Comparison of ENCODE assay signal across 15 cellular contexts in the genomic region with DNA sequence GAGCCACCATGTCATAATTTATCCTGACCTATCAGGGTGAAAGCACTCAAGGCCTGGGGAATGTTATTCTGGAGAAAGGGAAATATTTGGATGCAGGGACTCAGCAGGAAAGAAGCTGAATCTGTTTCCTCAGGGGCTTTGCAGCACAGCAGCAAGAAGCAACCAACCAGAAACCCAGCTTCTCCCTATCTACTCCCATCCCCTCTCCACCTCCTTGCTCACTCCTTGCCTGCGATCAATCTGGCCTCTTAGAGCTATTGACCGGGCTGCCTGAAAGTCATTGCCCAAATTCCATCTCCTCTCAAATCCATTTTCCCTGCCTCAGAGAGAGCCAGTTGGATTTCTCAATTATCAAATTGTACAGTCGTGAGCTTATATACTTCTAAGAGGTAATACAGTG.
A peak's percentile ranks its signal among the peaks of the same experiment; 100 is the strongest.
DNase-seq lines count a peak whose midpoint lies in the region; ATAC-seq and TF ChIP-seq lines count a peak whose summit lies in the region.
"Had no signal": no experiment of that assay in that cellular context is flagged by ENCODE, and none has a peak within 500 bp of the region (broad histone marks: within the 10 kb centered on the region; RNA-seq: fewer than 3 reads in every experiment).

No MANE protein-coding gene starts in this region.

- H4K20me1 ChIP-seq in H9 (ENCODE audit: control insufficient read depth, insufficient read depth, insufficient read length) = no peaks in the 10 kb centered on the region

- TF ChIP-seq POLR2A in uterus (IDR thresholded peaks at IDR 0.05) = no peak

- no peak overlapping the region for H3K4ac ChIP-seq in H9 (ENCODE audit: low read depth, low read length)

- H2AFZ ChIP-seq in H9 (ENCODE audit: low read length) (no peak overlapping the region), parathyroid adenoma (peak overlapping the region; percentile 13)

- H3K4me1 ChIP-seq in H9 (ENCODE audit: insufficient read depth, low read length) (no peaks in the 10 kb centered on the region), parathyroid adenoma (peaks cover 7% of the 10 kb centered on the region), uterus (no peaks in the 10 kb centered on the region)
- H3K4me1 ChIP-seq: A549 had no signal

- H3K79me2 ChIP-seq in H9 (ENCODE audit: insufficient read depth, low read length) (no peaks in the 10 kb centered on the region), parathyroid adenoma (no peaks in the 10 kb centered on the region)

- no peaks in the 10 kb centered on the region for H3K79me1 ChIP-seq in H9 (ENCODE audit: insufficient read depth, low read depth, low read length, poor library complexity, severe bottlenecking)

- H3K23me2 ChIP-seq in H9 (ENCODE audit: insufficient read length, low read depth, low read length, poor library complexity, severe bottlenecking) = no peaks in the 10 kb centered on the region

- WGBS in H9 (ENCODE audit: extremely low coverage, insufficient read length, low lambda C conversion rate) = no CpG with 5 or more reads among the region's 3 CpGs

- no peak overlapping the region for H4K8ac ChIP-seq in H9 (replicated peaks; ENCODE audit: insufficient read length, low read depth, low read length)

- no peak overlapping the region for H3K23ac ChIP-seq in H9 (ENCODE audit: insufficient read length, low read depth, low read length)

- H3K9me3 ChIP-seq in H9 (ENCODE audit: control insufficient read depth, low read depth, low read length) = no peaks in the 10 kb centered on the region
- no peaks in the 10 kb centered on the region for H3K9me3 ChIP-seq in parathyroid adenoma (ENCODE audit: control insufficient read depth, low read length)
- no peaks in the 10 kb centered on the region for H3K9me3 ChIP-seq in uterus
- H3K9me3 ChIP-seq: A549 had no signal

- H2BK120ac ChIP-seq in H9 (ENCODE audit: low read depth, low read length, poor library complexity, severe bottlenecking) = no peak overlapping the region

- peak overlapping the region in 1 of 3 experiments; percentile 34; a peak in 1 of 7 replicates for H3K27ac Mint-ChIP-seq in H9
- H3K27ac Mint-ChIP-seq: CD14-positive monocyte; CD8-positive, alpha-beta T cell had no signal

- no peak overlapping the region for H4K91ac ChIP-seq in H9 (ENCODE audit: insufficient read length, low read depth, low read length)

- H2AK5ac ChIP-seq in H9 (ENCODE audit: insufficient read length, low read length) = no peak overlapping the region

- intact Hi-C loops in uterus (cut with DNase I; ENCODE audit: low total_unique reads) = no loop called here

- H3K4me2 ChIP-seq in H9 (ENCODE audit: insufficient read depth, insufficient read length, low read length) (no peak overlapping the region), parathyroid adenoma (ENCODE audit: low read length) (no peak overlapping the region)
- H3K4me2 ChIP-seq: A549 had no signal

- H3K4me1 Mint-ChIP-seq in H9 = peaks cover 18 to 24% of the 10 kb centered on the region in 2 experiments
- H3K4me1 Mint-ChIP-seq: CD14-positive monocyte, IgD-negative memory B cell had no signal

- no peak overlapping the region for H3K9ac ChIP-seq in H9 (ENCODE audit: extremely low read depth, insufficient read length, low read length)
- no peak overlapping the region for H3K9ac ChIP-seq in parathyroid adenoma

- H3K4me3 ChIP-seq in parathyroid adenoma (ENCODE audit: low read depth, low read length) (no peak overlapping the region), uterus (no peak overlapping the region)
- H3K4me3 ChIP-seq: A549 had no signal

- no peak overlapping the region for H2BK20ac ChIP-seq in H9 (ENCODE audit: low read depth, low read length, poor library complexity, severe bottlenecking)

- H2BK12ac ChIP-seq in H9 (ENCODE audit: insufficient read length, low read depth, low read length) = no peak overlapping the region

- H3K27ac ChIP-seq in H9 (ENCODE audit: insufficient read length, low read depth, low read length) (no peak overlapping the region), parathyroid adenoma (no peak overlapping the region), uterus (no peak overlapping the region)
- H3K27ac ChIP-seq: A549 had no signal

- no peak for ATAC-seq in GM18517 (IDR thresholded peaks at IDR 0.05; ENCODE audit: unreplicated experiment)
- ATAC-seq: A549; CD8-positive, alpha-beta T cell had no signal

- H3K14ac ChIP-seq in H9 (ENCODE audit: insufficient read depth, low read length) = no peak overlapping the region

- no peaks in the 10 kb centered on the region; the same call in 1 of the 2 replicates for H3K27me3 Mint-ChIP-seq in H9 (ENCODE audit: low read depth)
- H3K27me3 Mint-ChIP-seq: IgD-negative memory B cell had no signal

- H4K5ac ChIP-seq in H9 (ENCODE audit: insufficient read length, low read depth, low read length) = no peak overlapping the region

- H3K4me3 Mint-ChIP-seq in H9 = no peak overlapping the region
- H3K4me3 Mint-ChIP-seq: CD14-positive monocyte; CD8-positive, alpha-beta T cell; IgD-negative memory B cell had no signal

- no peak overlapping the region for H2BK5ac ChIP-seq in H9 (ENCODE audit: insufficient read length, low read length)

- H3K36me3 Mint-ChIP-seq in H9 (ENCODE audit: insufficient read depth in 1 of 3, low read depth in 3 of 3) = no peaks in the 10 kb centered on the region
- H3K36me3 Mint-ChIP-seq: CD14-positive monocyte; CD8-positive, alpha-beta T cell had no signal

- H3K36me3 ChIP-seq in parathyroid adenoma (ENCODE audit: control insufficient read depth, insufficient read depth, low read length) (no peaks in the 10 kb centered on the region), uterus (no peaks in the 10 kb centered on the region)

- no peak overlapping the region for H2BK15ac ChIP-seq in H9 (ENCODE audit: low read depth, low read length)

- H3T11ph ChIP-seq in H9 (ENCODE audit: low read length) = no peak overlapping the region

- TF ChIP-seq CTCF in H9 (conservative IDR thresholded peaks at IDR 0.05) = no peak
- no peak for TF ChIP-seq CTCF in parathyroid adenoma (IDR thresholded peaks at IDR 0.05)
- TF ChIP-seq CTCF in uterus (IDR thresholded peaks at IDR 0.05) = no peak

- DNase-seq in H9 (peak; percentile 42), iPS-NIHi11 (ENCODE audit: low spot score) (peak; percentile 25), foreskin melanocyte (no peak), uterus (no peak)
- DNase-seq: CD8-positive, alpha-beta T cell; COR-L47; DMS153; DMS79 treated with DMSO at 0.1 percent for 48 hours; EL; GDM1 had no signal

- H3K18ac ChIP-seq in H9 (ENCODE audit: insufficient read length, low read depth, low read length) = no peak overlapping the region

- no peak overlapping the region for H3K56ac ChIP-seq in H9 (ENCODE audit: insufficient read length, low read depth, low read length)

- H3K27me3 ChIP-seq in H9 (ENCODE audit: insufficient read depth, low read length) = no peaks in the 10 kb centered on the region
- H3K27me3 ChIP-seq in parathyroid adenoma (ENCODE audit: control insufficient read depth, insufficient read depth, low read length) = no peaks in the 10 kb centered on the region
- H3K27me3 ChIP-seq in uterus = no peaks in the 10 kb centered on the region

- H3K9me3 Mint-ChIP-seq in H9 = no peaks in the 10 kb centered on the region
- H3K9me3 Mint-ChIP-seq: CD8-positive, alpha-beta T cell had no signal

Comparison
In these comparisons a context has a peak if more than half of its experiments do, and no peak if none do; other contexts are left out.
1. DNase-seq: peak in H9 (single experiment) and iPS-NIHi11 (single experiment); none in foreskin melanocyte (single experiment) and uterus (0 of 2).